Comparison of ENCODE assay signal across 12 cellular contexts in the genomic region with DNA sequence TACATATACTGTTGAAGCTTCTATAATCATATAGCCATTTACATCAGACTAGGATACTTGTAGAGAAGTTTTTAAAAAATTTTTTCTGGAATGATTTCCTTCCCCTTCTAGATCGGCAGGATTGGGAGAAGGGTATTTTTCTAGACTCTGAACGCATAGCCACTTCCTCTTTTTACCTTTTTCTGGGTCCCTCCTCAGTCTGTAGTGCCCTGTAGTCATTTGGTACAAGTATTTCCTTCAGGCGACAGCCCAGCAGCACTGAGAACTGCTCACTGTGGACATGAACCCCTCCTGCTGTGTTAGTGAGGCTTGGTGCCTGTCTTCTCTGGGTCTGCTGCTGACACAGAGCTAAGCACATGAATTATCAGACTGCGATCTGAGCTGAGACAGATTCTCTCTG.
DNase-seq lines count a peak whose midpoint lies in the region; ATAC-seq, FAIRE-seq and TF ChIP-seq lines count a peak whose summit lies in the region.
"Had no signal": no experiment of that assay in that cellular context is flagged by ENCODE, and none has a peak within 500 bp of the region (broad histone marks: within the 10 kb centered on the region; RNA-seq: fewer than 3 reads in every experiment).

No MANE protein-coding gene starts in this region.

- H3K36me3 Mint-ChIP-seq in glutamatergic neuron (ENCODE audit: unreplicated experiment), result no peaks in the 10 kb centered on the region
- H3K36me3 Mint-ChIP-seq: naive B cell had no signal

- H3K27ac Mint-ChIP-seq in glutamatergic neuron (ENCODE audit: unreplicated experiment), result no peak overlapping the region

- peak; percentile 10 for DNase-seq in MV-4-11 (lab: John Stamatoyannopoulos, UW)
- DNase-seq in urothelium cell line (ENCODE audit: low spot score), result no peak
- no peak for DNase-seq in glutamatergic neuron
- no peak for DNase-seq in stimulated activated CD4-positive, alpha-beta T cell treated with anti-CD3 and anti-CD28 coated beads, Interleukin-2, amount 100 ng/mL, for 48 hours
- DNase-seq in central memory CD4-positive, alpha-beta T cell, result no peak
- DNase-seq: activated CD8-positive, alpha-beta memory T cell treated with anti-CD3 and anti-CD28 coated beads, Interleukin-2, amount 50 U/mL, for 4 hours; naive B cell; NCI-H345 had no signal

- no peak for FAIRE-seq in urothelium cell line (lab: Jason Lieb, UNC)
- FAIRE-seq: frontal cortex had no signal

- peaks cover 8% of the 10 kb centered on the region for H3K4me1 Mint-ChIP-seq in glutamatergic neuron (ENCODE audit: low read depth, unreplicated experiment)

- H3K27me3 Mint-ChIP-seq in glutamatergic neuron (ENCODE audit: unreplicated experiment), result no peaks in the 10 kb centered on the region

- TF ChIP-seq CTCF in glutamatergic neuron (IDR thresholded peaks at IDR 0.05; ENCODE audit: partially characterized antibody, unreplicated experiment), result no peak

- no peak overlapping the region for H3K4me3 Mint-ChIP-seq in glutamatergic neuron (ENCODE audit: unreplicated experiment)
- H3K4me3 Mint-ChIP-seq: naive B cell had no signal

- H3K9me3 Mint-ChIP-seq in glutamatergic neuron (ENCODE audit: unreplicated experiment), result peaks cover 3% of the 10 kb centered on the region
- H3K9me3 Mint-ChIP-seq: naive B cell had no signal

- ATAC-seq in GM18498 (IDR thresholded peaks at IDR 0.05; ENCODE audit: unreplicated experiment) (peak; percentile 81), GM19463 (IDR thresholded peaks at IDR 0.05; ENCODE audit: unreplicated experiment) (peak; percentile 73), HG03045 (IDR thresholded peaks at IDR 0.05; ENCODE audit: unreplicated experiment) (peak; percentile 54)
